In the genomic region with DNA sequence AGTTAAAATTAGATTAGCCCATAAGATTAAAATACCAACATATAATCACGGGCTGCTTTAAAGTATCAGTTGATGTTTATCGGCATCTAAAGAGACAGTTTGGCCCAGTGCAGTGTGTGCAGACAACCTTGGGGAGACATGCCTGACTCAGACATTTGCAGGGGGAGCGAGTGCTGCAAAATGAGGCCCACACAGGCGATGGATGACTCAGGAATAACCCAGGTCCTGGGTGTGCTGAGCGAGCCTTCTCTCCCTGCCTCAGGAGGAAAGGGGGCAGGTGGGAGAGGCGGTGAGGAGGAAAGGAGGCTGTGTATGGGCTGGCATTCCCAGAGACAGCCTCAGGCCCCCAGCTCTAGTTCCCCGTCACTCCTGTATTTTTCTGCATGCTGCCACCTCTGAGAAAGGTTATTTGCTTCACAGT, we compare ENCODE assay signal across 8 cellular contexts. TPM values are rescaled to one million over a fixed set of nuclear protein-coding genes. Genes with fewer than 3 reads are reported as not detected.
DNase-seq lines count a peak whose midpoint lies in the region; ATAC-seq, FAIRE-seq and TF ChIP-seq lines count a peak whose summit lies in the region.
"Had no signal": no experiment of that assay in that cellular context is flagged by ENCODE, and none has a peak within 500 bp of the region (broad histone marks: within the 10 kb centered on the region; RNA-seq: fewer than 3 reads in every experiment).

No MANE protein-coding gene starts in this region.

- POLR2A ChIA-PET in HepG2 (lab: Yijun Ruan, JAX) = interaction anchor here (7.4 kb wide), 1 partner anchor 8 kb away, joined by 40 read pairs; a partner anchor contains a TSS

- CTCF ChIA-PET in HepG2 (lab: Yijun Ruan, JAX; ENCODE audit: low intra/inter-chr PET ratio, low total read pairs) = no interaction called here

- TF ChIP-seq CTCF in kidney (IDR thresholded peaks at IDR 0.05; ENCODE audit: borderline replicate concordance, extremely low read depth, insufficient read depth) = no peak
- no peak for TF ChIP-seq CTCF in suprapubic skin (IDR thresholded peaks at IDR 0.05)
- TF ChIP-seq CTCF in HepG2 (CRISPR knock-in tag; IDR thresholded peaks at IDR 0.05) = no peak

- no peaks in the 10 kb centered on the region for H4K20me1 ChIP-seq in HepG2 (ENCODE audit: insufficient read depth, low read length)

- FAIRE-seq in kidney (lab: Jason Lieb, UNC) (no peak), HepG2 (lab: Jason Lieb, UNC) (no peak)

- H3K79me2 ChIP-seq in HepG2 (ENCODE audit: insufficient read depth, low read length) = no peaks in the 10 kb centered on the region

- TF ChIP-seq EP300 in suprapubic skin (IDR thresholded peaks at IDR 0.05) = no peak
- TF ChIP-seq EP300 in HepG2 (IDR thresholded peaks at IDR 0.05; ENCODE audit: low read depth in 2 of 2, low read length in 2 of 2) = no peak
- TF ChIP-seq EP300 in HepG2 (CRISPR knock-in tag; IDR thresholded peaks at IDR 0.05; ENCODE audit: borderline replicate concordance) = no peak

- intact Hi-C loops in kidney (cut with DNase I) = no loop called here
- intact Hi-C loops in HepG2 (cut with micrococcal nuclease; ENCODE audit: unreplicated experiment) = no loop called here

- 43% methylated on average over 7 of the region's 7 CpGs for WGBS in suprapubic skin
- 90% methylated on average over 7 of the region's 7 CpGs for WGBS in HepG2 (ENCODE audit: low lambda C conversion rate)

- H3K4me3 ChIP-seq in kidney (ENCODE audit: low read length in 2 of 2) = no peak overlapping the region
- no peak overlapping the region for H3K4me3 ChIP-seq in suprapubic skin
- no peak overlapping the region for H3K4me3 ChIP-seq in HepG2 (replicated peaks in 1 of 3; ENCODE audit: insufficient read depth in 1 of 3, low read depth in 2 of 3, low read length in 3 of 3)

- TF ChIP-seq POLR2A in suprapubic skin (IDR thresholded peaks at IDR 0.05) (no peak), HepG2 (IDR thresholded peaks at IDR 0.05; ENCODE audit: insufficient read depth in 1 of 2, low read depth in 2 of 2, low read length in 2 of 2) (no peak)

- in situ Hi-C loops in HepG2 (cut with HindIII; ENCODE audit: extremely low pct_ligation_motif_present, low pct_unique_long_range_greater_than_20kb) = no loop called here

- peak overlapping the region in 1 of 2 donors; percentile 32 for H3K9ac ChIP-seq in kidney (ENCODE audit: low read length in 2 of 2)
- H3K9ac ChIP-seq in HepG2 (ENCODE audit: insufficient read depth, low read depth, low read length) = no peak overlapping the region

- H2AFZ ChIP-seq in HepG2 (ENCODE audit: low read length) = no peak overlapping the region

- H3K4me1 ChIP-seq in kidney (ENCODE audit: control insufficient read depth in 1 of 2, insufficient read depth in 1 of 2, low read depth in 1 of 2, low read length in 2 of 2) (peaks cover 13 to 49% of the 10 kb centered on the region in 2 donors), suprapubic skin (peaks cover 82% of the 10 kb centered on the region), HepG2 (ENCODE audit: insufficient read depth, low read length) (peaks cover 10% of the 10 kb centered on the region)

- no peaks in the 10 kb centered on the region for H3K36me3 ChIP-seq in kidney (ENCODE audit: control insufficient read depth in 1 of 2, insufficient read depth in 2 of 2, low read length in 2 of 2)
- H3K36me3 ChIP-seq in suprapubic skin = no peaks in the 10 kb centered on the region
- no peaks in the 10 kb centered on the region for H3K36me3 ChIP-seq in HepG2 (replicated peaks in 1 of 2; ENCODE audit: control insufficient read depth in 1 of 2, insufficient read depth in 2 of 2, low read length in 2 of 2)

- BruUV-seq in HepG2 (replicated peaks; lab: Mats Ljungman, UMichigan) = no TSS peak

- H3K4me2 ChIP-seq in HepG2 (ENCODE audit: low read depth, low read length) = no peak overlapping the region

- H3K27ac ChIP-seq in kidney (ENCODE audit: low read depth in 2 of 2, low read length in 2 of 2) (peak overlapping the region; percentile 1 to 14), suprapubic skin (peak overlapping the region; percentile 54), HepG2 (ENCODE audit: extremely low read length, insufficient read depth, low read length) (no peak overlapping the region)

- H3K27me3 ChIP-seq in suprapubic skin (no peaks in the 10 kb centered on the region), HepG2 (ENCODE audit: control insufficient read depth in 1 of 2, insufficient read depth in 2 of 2, low read length in 2 of 2) (no peaks in the 10 kb centered on the region)

- TF ChIP-seq RAD21 in HepG2 (CRISPR knock-in tag; IDR thresholded peaks at IDR 0.05) = no peak

- no peak for ATAC-seq in GM18498 (IDR thresholded peaks at IDR 0.05; ENCODE audit: unreplicated experiment)
- no peak for ATAC-seq in HepG2
- ATAC-seq in HG03039 (IDR thresholded peaks at IDR 0.05; ENCODE audit: unreplicated experiment) = no peak

- no peaks in the 10 kb centered on the region for H3K9me3 ChIP-seq in kidney (ENCODE audit: control insufficient read depth in 1 of 2, low read length in 2 of 2)
- H3K9me3 ChIP-seq in suprapubic skin = no peaks in the 10 kb centered on the region
- H3K9me3 ChIP-seq in HepG2 (ENCODE audit: low read length) = no peaks in the 10 kb centered on the region

- peak; percentile 51 for DNase-seq in HS-5 (ENCODE audit: low read depth)
- peak; percentile 88 for DNase-seq in astrocyte of the hippocampus (ENCODE audit: low read depth, low spot score)
- peak; percentile 66 for DNase-seq in kidney
- no peak for DNase-seq in suprapubic skin (ENCODE audit: low spot score in 2 of 2)
- no peak for DNase-seq in HepG2 (ENCODE audit: low spot score)
- DNase-seq: NK-92 treated with Interleukin-12 subunit alpha and Interleukin-12 subunit beta, amount 100 ng/mL, for 24 hours had no signal

TF ChIP-seq in HepG2, 621 proteins besides CTCF, POLR2A, EP300 and RAD21:
- TF ChIP-seq ZNF563 (CRISPR knock-in tag; IDR thresholded peaks at IDR 0.05) = no peak
- TF ChIP-seq SSRP1 (CRISPR knock-in tag; IDR thresholded peaks at IDR 0.05) = no peak
- TF ChIP-seq KLF11 (CRISPR knock-in tag; IDR thresholded peaks at IDR 0.05) = no peak
- no peak for TF ChIP-seq SP2 (CRISPR knock-in tag; IDR thresholded peaks at IDR 0.05)
- TF ChIP-seq SP4 (CRISPR knock-in tag; IDR thresholded peaks at IDR 0.05) = no peak
- TF ChIP-seq, protein P1, sequence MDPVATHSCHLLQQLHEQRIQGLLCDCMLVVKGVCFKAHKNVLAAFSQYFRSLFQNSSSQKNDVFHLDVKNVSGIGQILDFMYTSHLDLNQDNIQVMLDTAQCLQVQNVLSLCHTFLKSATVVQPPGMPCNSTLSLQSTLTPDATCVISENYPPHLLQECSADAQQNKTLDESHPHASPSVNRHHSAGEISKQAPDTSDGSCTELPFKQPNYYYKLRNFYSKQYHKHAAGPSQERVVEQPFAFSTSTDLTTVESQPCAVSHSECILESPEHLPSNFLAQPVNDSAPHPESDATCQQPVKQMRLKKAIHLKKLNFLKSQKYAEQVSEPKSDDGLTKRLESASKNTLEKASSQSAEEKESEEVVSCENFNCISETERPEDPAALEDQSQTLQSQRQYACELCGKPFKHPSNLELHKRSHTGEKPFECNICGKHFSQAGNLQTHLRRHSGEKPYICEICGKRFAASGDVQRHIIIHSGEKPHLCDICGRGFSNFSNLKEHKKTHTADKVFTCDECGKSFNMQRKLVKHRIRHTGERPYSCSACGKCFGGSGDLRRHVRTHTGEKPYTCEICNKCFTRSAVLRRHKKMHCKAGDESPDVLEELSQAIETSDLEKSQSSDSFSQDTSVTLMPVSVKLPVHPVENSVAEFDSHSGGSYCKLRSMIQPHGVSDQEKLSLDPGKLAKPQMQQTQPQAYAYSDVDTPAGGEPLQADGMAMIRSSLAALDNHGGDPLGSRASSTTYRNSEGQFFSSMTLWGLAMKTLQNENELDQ (CRISPR knock-in tag; IDR thresholded peaks at IDR 0.05; ENCODE audit: borderline replicate concordance) = no peak
- TF ChIP-seq AGO2 (optimal IDR thresholded peaks at IDR 0.05; ENCODE audit: low read depth, low read length) = no peak
- TF ChIP-seq ZNF350 (CRISPR knock-in tag; IDR thresholded peaks at IDR 0.05; ENCODE audit: borderline replicate concordance, low read depth) = no peak
TF ChIP-seq in HepG2: peak in this region for 0.

RNA-seq across cellular contexts. Expression of a gene that starts 9.0 kb away (rescaled TPM):
- total RNA-seq in kidney = 29.8 TPM
- polyA plus RNA-seq in kidney (ENCODE audit: insufficient read depth, low read depth, low replicate concordance) = 19.3 TPM
- 10 to 100 TPM; 18.1 to 28.1 (median 25.2) TPM for total RNA-seq in suprapubic skin
- total RNA-seq in HepG2 (2016; rRNA removed; fragmentation: Illumina TruSeq; extraction: Trizol) = 2.7 and 2.9 TPM in 2 replicates
- total RNA-seq in HepG2 (2016; cell fraction: cytosol; rRNA removed; fragmentation: Illumina TruSeq; extraction: Trizol; ENCODE audit: low read depth) = 1.8 and 2.1 TPM in 2 replicates
- 1.6 and 2.5 TPM in 2 replicates for total RNA-seq in HepG2 (2016; cell fraction: insoluble cytoplasmic fraction; rRNA removed; fragmentation: Illumina TruSeq; extraction: Trizol)
- 3.1 and 3.8 TPM in 2 replicates for total RNA-seq in HepG2 (2016; cell fraction: membrane; rRNA removed; fragmentation: Illumina TruSeq; extraction: Trizol)
- 3.9 and 5.2 TPM in 2 replicates for total RNA-seq in HepG2 (2016; cell fraction: nucleus; rRNA removed; fragmentation: Illumina TruSeq; extraction: Trizol)
- polyA plus RNA-seq in HepG2 (2011; rRNA removed) = 1.4 and 1.7 TPM in 2 replicates
- polyA plus RNA-seq in HepG2 (2011; cell fraction: cytosol; rRNA removed) = 1.0 and 2.7 TPM in 2 replicates
- 5.0 and 5.3 TPM in 2 replicates for polyA plus RNA-seq in HepG2 (2011; cell fraction: nucleus; rRNA removed)
- 4.8 and 6.7 TPM in 2 replicates for polyA plus RNA-seq in HepG2 (2012)
- 0.97 and 1.3 TPM in 2 replicates for polyA plus RNA-seq in HepG2 (2016; cell fraction: cytosol; fragmentation: Illumina TruSeq; extraction: Trizol; ENCODE audit: low read depth)
- polyA plus RNA-seq in HepG2 (2016; cell fraction: insoluble cytoplasmic fraction; fragmentation: Illumina TruSeq; extraction: Trizol; ENCODE audit: low read depth) = 2.6 and 5.0 TPM in 2 replicates
- 2.2 and 2.7 TPM in 2 replicates for polyA plus RNA-seq in HepG2 (2016; cell fraction: membrane; fragmentation: Illumina TruSeq; extraction: Trizol; ENCODE audit: low read depth)
- polyA plus RNA-seq in HepG2 (2016; cell fraction: nucleus; fragmentation: Illumina TruSeq; extraction: Trizol; ENCODE audit: insufficient read depth, low read depth) = 11.1 and 12.2 TPM in 2 replicates
- 5.1 and 11.1 TPM in 2 replicates for polyA minus RNA-seq in HepG2 (2011; rRNA and poly(A)+ RNA removed; ENCODE audit: low replicate concordance)
- 1.7 and 4.4 TPM in 2 replicates for polyA minus RNA-seq in HepG2 (2011; cell fraction: cytosol; rRNA and poly(A)+ RNA removed)
- 3.1 and 3.2 TPM in 2 replicates for polyA minus RNA-seq in HepG2 (2011; cell fraction: nucleus; rRNA and poly(A)+ RNA removed)

Comparison
In these comparisons a context has a peak if more than half of its experiments do, and no peak if none do; other contexts are left out.
1. DNase-seq: peak in HS-5 (single experiment), astrocyte of the hippocampus (single experiment) and kidney (single experiment); none in suprapubic skin (0 of 2) and HepG2 (single experiment).